Comparison of ENCODE assay signal across 1 cellular context in genomic region chr19:925087-925911, GRCh38.
TF ChIP-seq lines count a peak whose summit lies in the region.

No MANE protein-coding gene starts in this region.

TF ChIP-seq in K562, 482 proteins besides CTCF, POLR2A, EP300 and RAD21 (continued from another document and continues in another):
- TF ChIP-seq ZBTB34 (CRISPR knock-in tag; IDR thresholded peaks at IDR 0.05) (no peak), HEY1 (CRISPR knock-in tag; IDR thresholded peaks at IDR 0.05; ENCODE audit: borderline replicate concordance) (no peak), PHTF2 (CRISPR knock-in tag; IDR thresholded peaks at IDR 0.05) (no peak), JUNB (CRISPR knock-in tag; conservative IDR thresholded peaks at IDR 0.05) (0 out of 2 replicates have a peak, but pooled peaks have one; percentile 44), YY1 (IDR thresholded peaks at IDR 0.05; ENCODE audit: borderline replicate concordance in 1 of 3, control insufficient read depth in 1 of 3, extremely low read depth in 1 of 3, insufficient read depth in 3 of 3, insufficient read length in 1 of 3, insufficient replicate concordance in 2 of 3, low read depth in 1 of 3, low read length in 2 of 3) (peak in 2 of 3 experiments; percentile 29 to 75), DPF2 (IDR thresholded peaks at IDR 0.05) (0 out of 2 replicates have a peak, but pooled peaks have one; percentile 16), ATF4 (CRISPR knock-in tag; IDR thresholded peaks at IDR 0.05) (no peak), PRDM10 (IDR thresholded peaks at IDR 0.05; ENCODE audit: partially characterized antibody) (peak; percentile 77), ZNF12 (CRISPR knock-in tag; IDR thresholded peaks at IDR 0.05) (peak; percentile 75; the same call in 1 of the 2 replicates), PCBP1 (IDR thresholded peaks at IDR 0.05; ENCODE audit: low read depth, low read length, poor library complexity, severe bottlenecking) (peak; percentile 67), TCFL5 (CRISPR knock-in tag; conservative IDR thresholded peaks at IDR 0.05) (no peak), CBFA2T3 (IDR thresholded peaks at IDR 0.05) (no peak), E2F5 (CRISPR knock-in tag; IDR thresholded peaks at IDR 0.05) (no peak), HES1 (IDR thresholded peaks at IDR 0.05; ENCODE audit: low read depth) (no peak), RBFOX2 (IDR thresholded peaks at IDR 0.05; ENCODE audit: low read depth, low read length) (peak; percentile 85), NR1H2 (CRISPR knock-in tag; IDR thresholded peaks at IDR 0.05) (0 out of 2 replicates have a peak, but pooled peaks have one; percentile 42), CREB5 (CRISPR knock-in tag; IDR thresholded peaks at IDR 0.05) (no peak), E2F1 (CRISPR knock-in tag; IDR thresholded peaks at IDR 0.05) (peak; percentile 23; the same call in 1 of the 2 replicates), ZNF740 (CRISPR knock-in tag; IDR thresholded peaks at IDR 0.05) (0 out of 2 replicates have a peak, but pooled peaks have one; percentile 21), ZNF740 (tag; IDR thresholded peaks at IDR 0.05) (no peak; a peak in 2 of 4 replicates), CSDE1 (IDR thresholded peaks at IDR 0.05) (no peak), WHSC1 (IDR thresholded peaks at IDR 0.05; ENCODE audit: low read length) (no peak), DNMT1 (IDR thresholded peaks at IDR 0.05) (no peak), PKNOX1 (IDR thresholded peaks at IDR 0.05) (peak; percentile 76), SOX6 (IDR thresholded peaks at IDR 0.05) (0 out of 2 replicates have a peak, but pooled peaks have one; percentile 40), PRMT5 (CRISPR knock-in tag; IDR thresholded peaks at IDR 0.05) (no peak), ZNF224 (CRISPR knock-in tag; IDR thresholded peaks at IDR 0.05) (no peak), ZBTB2 (IDR thresholded peaks at IDR 0.05) (0 out of 2 replicates have a peak, but pooled peaks have one; percentile 44), MNT (conservative IDR thresholded peaks at IDR 0.05) (peak; percentile 88 to 91), CEBPZ (IDR thresholded peaks at IDR 0.05; ENCODE audit: borderline replicate concordance, low read depth, low read length) (no peak), RAD51 (IDR thresholded peaks at IDR 0.05; ENCODE audit: borderline replicate concordance, low read depth) (peak; percentile 62), ZNF79 (CRISPR knock-in tag; IDR thresholded peaks at IDR 0.05; ENCODE audit: low read depth) (peak; percentile 47; the same call in 1 of the 2 replicates), HMGXB4 (CRISPR knock-in tag; IDR thresholded peaks at IDR 0.05) (peak; percentile 49; the same call in 1 of the 2 replicates), FOXM1 (IDR thresholded peaks at IDR 0.05; ENCODE audit: low read depth) (peak; percentile 88), FOXM1 (CRISPR knock-in tag; IDR thresholded peaks at IDR 0.05; ENCODE audit: low read depth) (peak; percentile 89)
